ENCODE assay signal across 30 cellular contexts in the genomic region with DNA sequence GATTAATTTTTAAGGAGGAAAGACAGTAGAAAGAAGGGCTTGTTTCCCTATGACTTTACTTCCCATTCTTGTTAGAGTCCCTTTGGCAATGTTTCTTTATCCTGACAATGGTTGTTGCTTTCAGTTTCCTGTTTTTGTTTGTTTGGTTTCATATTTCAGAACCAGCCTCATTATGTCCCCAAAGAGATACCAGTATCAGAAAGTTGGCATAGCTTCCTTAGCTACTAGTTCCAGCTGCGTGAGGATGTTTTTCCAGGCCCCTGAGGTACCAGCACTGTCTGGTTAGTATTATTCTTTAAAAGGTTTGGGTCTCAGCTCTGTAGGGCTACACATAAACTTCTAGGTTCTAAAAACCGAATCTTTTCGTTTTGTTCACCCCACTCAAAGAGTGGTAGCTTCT.
"Had no signal": no experiment of that assay in that cellular context is flagged by ENCODE, and none has a peak within 500 bp of the region (broad histone marks: within the 10 kb centered on the region; RNA-seq: fewer than 3 reads in every experiment).

No MANE protein-coding gene starts in this region.

- H3K27ac ChIP-seq: brain microvascular endothelial cell, coronary artery, dorsolateral prefrontal cortex, esophagus muscularis mucosa, foreskin keratinocyte, gastrocnemius medialis, heart left ventricle, VCaP had no signal

- H3K36me3 ChIP-seq: brain microvascular endothelial cell, esophagus muscularis mucosa, gastrocnemius medialis, heart left ventricle had no signal

- ATAC-seq: activated CD8-positive, alpha-beta T cell treated with anti-CD3 and anti-CD28 coated beads for 36 hours; activated T-cell treated with anti-CD3 and anti-CD28 coated beads, Interleukin-2, amount 50 U/mL, for 4 hours; activated T-helper 17 cell treated with anti-CD3 and anti-CD28 coated beads, Interleukin-2, amount 50 U/mL, for 72 hours; foreskin keratinocyte; gastrocnemius medialis; heart left ventricle; WTC11 had no signal

- H3K4me3 ChIP-seq: coronary artery, dorsolateral prefrontal cortex, esophagus muscularis mucosa, gastrocnemius medialis, heart left ventricle had no signal

- H3K27me3 ChIP-seq: brain microvascular endothelial cell, dorsolateral prefrontal cortex, esophagus muscularis mucosa, foreskin keratinocyte, gastrocnemius medialis, heart left ventricle had no signal

- H3K4me1 ChIP-seq: esophagus muscularis mucosa, foreskin keratinocyte, gastrocnemius medialis, heart left ventricle had no signal

- FAIRE-seq: astrocyte, bronchial epithelial cell, TTC549 had no signal

- DNase-seq: activated CD4-positive, alpha-beta T cell treated with anti-CD3 and anti-CD28 coated beads for 1 hour; activated CD4-positive, alpha-beta T cell treated with anti-CD3 and anti-CD28 coated beads for 4 hours; activated CD4-positive, alpha-beta T cell treated with anti-CD3 and anti-CD28 coated beads, Interleukin-2, amount 10 ng/mL, durations not matched to agents 7 days and 5 days; activated CD4-positive, alpha-beta T cell treated with anti-CD3 and anti-CD28 coated beads, Interleukin-2, amount 50 U/mL, for 48 hours; activated CD8-positive, alpha-beta memory T cell treated with anti-CD3 and anti-CD28 coated beads for 24 hours; activated CD8-positive, alpha-beta T cell treated with anti-CD3 and anti-CD28 coated beads for 36 hours; activated effector memory CD4-positive, alpha-beta T cell treated with Interleukin-2 at 50 U/mL for 16 hours; activated gamma-delta T cell treated with Interleukin-2 at 50 U/mL for 16 hours; activated naive CD4-positive, alpha-beta T cell treated with anti-CD3 and anti-CD28 coated beads, Interleukin-2, amount 50 U/mL, for 16 hours; activated naive CD4-positive, alpha-beta T cell treated with Interleukin-2 at 50 U/mL for 16 hours; activated T-cell treated with anti-CD3 and anti-CD28 coated beads, Interleukin-2, amount 50 U/mL, for 4 hours; amniotic stem cell; anterior cingulate cortex; brain microvascular endothelial cell; dorsolateral prefrontal cortex; effector memory CD4-positive, alpha-beta T cell; erythroblast; foreskin keratinocyte; gastrocnemius medialis; glutamatergic neuron; heart left ventricle; T-helper 2 cell had no signal

- H3K9me3 ChIP-seq: esophagus muscularis mucosa, gastrocnemius medialis, heart left ventricle had no signal
